Comparison of ENCODE assay signal across 27 cellular contexts in the genomic region with DNA sequence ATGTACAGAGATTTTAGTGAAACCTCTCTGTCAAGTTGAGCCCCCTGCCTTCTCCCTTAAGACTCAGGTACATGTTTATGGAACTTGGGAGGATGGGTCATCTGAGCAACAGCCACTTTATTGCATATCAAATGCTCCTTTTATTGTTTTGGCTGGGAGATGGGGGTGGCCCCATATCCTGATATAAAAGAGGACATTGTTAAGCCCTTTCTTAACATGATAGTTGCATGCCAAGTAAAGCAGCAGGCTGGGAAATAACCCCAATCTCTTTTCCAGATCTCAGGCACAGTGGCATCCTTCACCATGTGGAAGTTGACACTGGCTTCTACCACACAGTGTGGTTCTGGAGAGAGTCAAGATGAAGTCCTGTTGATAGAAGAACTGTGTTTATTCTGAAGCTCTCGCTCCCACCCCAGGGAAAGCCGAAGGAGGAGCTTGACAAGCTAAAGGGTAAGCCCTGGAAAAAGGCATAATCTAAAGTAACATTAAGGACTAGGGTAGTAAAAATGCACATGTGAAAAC.
"Had no signal": no experiment of that assay in that cellular context is flagged by ENCODE, and none has a peak within 500 bp of the region (broad histone marks: within the 10 kb centered on the region; RNA-seq: fewer than 3 reads in every experiment).

No MANE protein-coding gene starts in this region.

- DNase-seq: activated CD4-positive, alpha-beta memory T cell treated with anti-CD3 and anti-CD28 coated beads for 36 hours; activated CD4-positive, alpha-beta T cell treated with anti-CD3 and anti-CD28 coated beads for 36 hours; activated CD4-positive, alpha-beta T cell treated with anti-CD3 and anti-CD28 coated beads, Interleukin-2, amount 10 ng/mL, durations not matched to agents 24 days and 14 days; activated CD4-positive, CD25-positive, alpha-beta regulatory T cell; activated CD4-positive, CD25-positive, alpha-beta regulatory T cell treated with anti-CD3 and anti-CD28 coated beads, Interleukin-2, amount 50 U/mL, for 72 hours; activated CD8-positive, alpha-beta memory T cell treated with anti-CD3 and anti-CD28 coated beads, Interleukin-2, amount 10 ng/mL, durations not matched to agents 7 days and 5 days; activated CD8-positive, alpha-beta memory T cell treated with anti-CD3 and anti-CD28 coated beads, Interleukin-2, amount 50 U/mL, for 48 hours; activated CD8-positive, alpha-beta T cell treated with anti-CD3 and anti-CD28 coated beads, Interleukin-2, amount 10 ng/mL, durations not matched to agents 7 days and 5 days; activated gamma-delta T cell; activated naive CD4-positive, alpha-beta T cell; activated naive CD4-positive, alpha-beta T cell treated with anti-CD3 and anti-CD28 coated beads, Interleukin-2, amount 10 ng/mL, durations not matched to agents 7 days and 5 days; activated naive CD8-positive, alpha-beta T cell treated with anti-CD3 and anti-CD28 coated beads, Interleukin-2, amount 10 ng/mL, durations not matched to agents 7 days and 5 days; activated T-cell treated with anti-CD3 and anti-CD28 coated beads for 4 hours; activated T-cell treated with anti-CD3 and anti-CD28 coated beads, Interleukin-2, amount 50 U/mL, for 24 hours; activated T-cell treated with anti-CD3 and anti-CD28 coated beads, Interleukin-2, amount 50 U/mL, for 72 hours; brain microvascular endothelial cell; cortex of kidney; dermis blood vessel endothelial cell; effector CD4-positive, alpha-beta T cell; effector memory CD8-positive, alpha-beta T cell; esophagus squamous epithelium; head of caudate nucleus; T-helper 1 cell; T-helper 17 cell had no signal

- H3K4me1 ChIP-seq: ascending aorta, esophagus squamous epithelium had no signal

- H3K9me3 ChIP-seq: ascending aorta, esophagus squamous epithelium had no signal

- H3K4me3 ChIP-seq: ascending aorta, esophagus squamous epithelium had no signal

- H3K27me3 ChIP-seq: ascending aorta, brain microvascular endothelial cell, esophagus squamous epithelium had no signal

- H3K27ac ChIP-seq: ascending aorta, brain microvascular endothelial cell, epithelial cell of prostate, esophagus squamous epithelium had no signal

- H3K36me3 ChIP-seq: ascending aorta, brain microvascular endothelial cell, esophagus squamous epithelium had no signal

- ATAC-seq: activated CD4-positive, alpha-beta T cell treated with anti-CD3 and anti-CD28 coated beads for 36 hours; activated CD8-positive, alpha-beta memory T cell treated with anti-CD3 and anti-CD28 coated beads, Interleukin-2, amount 10 ng/mL, durations not matched to agents 7 days and 5 days; activated CD8-positive, alpha-beta T cell treated with anti-CD3 and anti-CD28 coated beads, Interleukin-2, amount 10 ng/mL, durations not matched to agents 7 days and 5 days; activated naive CD4-positive, alpha-beta T cell treated with anti-CD3 and anti-CD28 coated beads, Interleukin-2, amount 50 U/mL, for 72 hours; activated T-cell treated with anti-CD3 and anti-CD28 coated beads, Interleukin-2, amount 50 U/mL, for 72 hours; effector memory CD8-positive, alpha-beta T cell; T-helper 17 cell had no signal
